In genomic region chr14:96839251-96839650, GRCh38 we compare ENCODE assay signal across 38 cellular contexts.
"Had no signal": no experiment of that assay in that cellular context is flagged by ENCODE, and none has a peak within 500 bp of the region (broad histone marks: within the 10 kb centered on the region; RNA-seq: fewer than 3 reads in every experiment).

No MANE protein-coding gene starts in this region.

- H3K27ac ChIP-seq: adrenal gland, cardiac muscle cell, VCaP had no signal

- H3K27me3 ChIP-seq: adrenal gland, cardiac muscle cell had no signal

- H3K9me3 Mint-ChIP-seq: activated CD4-positive, alpha-beta memory T cell treated with anti-CD3 and anti-CD28 coated beads for 36 hours; activated CD4-positive, alpha-beta T cell treated with anti-CD3 and anti-CD28 coated beads, Interleukin-2, amount 10 ng/mL, durations not matched to agents 7 days and 5 days; activated CD8-positive, alpha-beta T cell treated with anti-CD3 and anti-CD28 coated beads for 36 hours; activated naive CD4-positive, alpha-beta T cell treated with anti-CD3 and anti-CD28 coated beads for 36 hours; activated naive CD4-positive, alpha-beta T cell treated with anti-CD3 and anti-CD28 coated beads, Interleukin-2, amount 50 U/mL, for 72 hours; activated naive CD8-positive, alpha-beta T cell treated with anti-CD3 and anti-CD28 coated beads for 36 hours; activated T-cell treated with anti-CD3 and anti-CD28 coated beads, Interleukin-2, amount 50 U/mL, for 4 hours; activated T-cell treated with anti-CD3 and anti-CD28 coated beads, Interleukin-2, amount 50 U/mL, for 72 hours; activated T-helper 1 cell treated with anti-CD3 and anti-CD28 coated beads, Interleukin-12 subunit alpha, Interleukin-12 subunit beta, Interleukin-2, Interleukin-4 antibody, amounts not matched to agents 30 ng/mL and 10 ng/mL and 1 ng/mL, durations not matched to agents 14 hours and 24 hours and 36 hours; activated T-helper 17 cell treated with anti-CD3 and anti-CD28 coated beads, Interleukin-2, amount 50 U/mL, for 72 hours; central memory CD8-positive, alpha-beta T cell; T-helper 1 cell treated with Interleukin-12 subunit alpha and Interleukin-12 subunit beta and Interleukin-4 antibody, amounts not matched to agents 30 μg/mL and 1 μg/mL, for 36 hours; T-helper 2 cell treated with Interferon-gamma antibody and Interleukin-4, amounts not matched to agents 5 μg/mL and 100 μg/mL, for 36 hours had no signal

- DNase-seq: activated CD4-positive, alpha-beta memory T cell treated with anti-CD3 and anti-CD28 coated beads for 36 hours; activated CD4-positive, alpha-beta T cell treated with anti-CD3 and anti-CD28 coated beads for 1 hour; activated CD4-positive, alpha-beta T cell treated with anti-CD3 and anti-CD28 coated beads for 36 hours; activated CD4-positive, alpha-beta T cell treated with anti-CD3 and anti-CD28 coated beads for 48 hours; activated CD4-positive, alpha-beta T cell treated with anti-CD3 and anti-CD28 coated beads, Interleukin-2, amount 10 ng/mL, durations not matched to agents 7 days and 5 days; activated CD4-positive, CD25-positive, alpha-beta regulatory T cell; activated CD8-positive, alpha-beta memory T cell treated with anti-CD3 and anti-CD28 coated beads, Interleukin-2, amount 50 U/mL, for 4 hours; activated CD8-positive, alpha-beta T cell treated with anti-CD3 and anti-CD28 coated beads for 36 hours; activated effector memory CD4-positive, alpha-beta T cell treated with anti-CD3 and anti-CD28 coated beads, Interleukin-2, amount 50 U/mL, for 16 hours; activated gamma-delta T cell treated with Interleukin-2 at 50 U/mL for 16 hours; activated naive CD4-positive, alpha-beta T cell; activated naive CD4-positive, alpha-beta T cell treated with anti-CD3 and anti-CD28 coated beads for 36 hours; activated naive CD4-positive, alpha-beta T cell treated with anti-CD3 and anti-CD28 coated beads, Interleukin-2, amount 50 U/mL, for 16 hours; activated naive CD8-positive, alpha-beta T cell treated with anti-CD3 and anti-CD28 coated beads for 36 hours; activated T-cell treated with anti-CD3 and anti-CD28 coated beads for 4 hours; activated T-cell treated with anti-CD3 and anti-CD28 coated beads, Interleukin-2, amount 50 U/mL, for 1 hour; activated T-cell treated with anti-CD3 and anti-CD28 coated beads, Interleukin-2, amount 50 U/mL, for 4 hours; activated T-cell treated with anti-CD3 and anti-CD28 coated beads, Interleukin-2, amount 50 U/mL, for 72 hours; adrenal gland; amniotic stem cell; aorta; caudate nucleus; cerebellar nuclear complex; T-helper 1 cell; T-helper 2 cell; T-helper 9 cell had no signal

- H3K4me1 Mint-ChIP-seq: activated CD4-positive, alpha-beta T cell treated with anti-CD3 and anti-CD28 coated beads for 36 hours; activated CD4-positive, alpha-beta T cell treated with anti-CD3 and anti-CD28 coated beads, Interleukin-2, amount 10 ng/mL, durations not matched to agents 7 days and 5 days; activated T-helper 17 cell treated with anti-CD3 and anti-CD28 coated beads, Interleukin-2, amount 50 U/mL, for 72 hours; central memory CD8-positive, alpha-beta T cell had no signal

- H3K36me3 ChIP-seq: adrenal gland, cardiac muscle cell had no signal

- H3K4me1 ChIP-seq: adrenal gland had no signal

- H3K27me3 Mint-ChIP-seq: activated CD4-positive, alpha-beta memory T cell treated with anti-CD3 and anti-CD28 coated beads for 36 hours; activated CD4-positive, alpha-beta T cell treated with anti-CD3 and anti-CD28 coated beads for 36 hours; activated CD4-positive, alpha-beta T cell treated with anti-CD3 and anti-CD28 coated beads, Interleukin-2, amount 10 ng/mL, durations not matched to agents 7 days and 5 days; activated CD8-positive, alpha-beta T cell treated with anti-CD3 and anti-CD28 coated beads for 36 hours; activated naive CD8-positive, alpha-beta T cell treated with anti-CD3 and anti-CD28 coated beads for 36 hours; activated T-helper 17 cell treated with anti-CD3 and anti-CD28 coated beads, Interleukin-2, amount 50 U/mL, for 72 hours; brain; central memory CD8-positive, alpha-beta T cell had no signal

- H3K4me3 Mint-ChIP-seq: activated CD4-positive, alpha-beta memory T cell treated with anti-CD3 and anti-CD28 coated beads for 36 hours; activated CD4-positive, alpha-beta T cell treated with anti-CD3 and anti-CD28 coated beads for 36 hours; activated CD4-positive, alpha-beta T cell treated with anti-CD3 and anti-CD28 coated beads, Interleukin-2, amount 10 ng/mL, durations not matched to agents 7 days and 5 days; activated CD8-positive, alpha-beta T cell treated with anti-CD3 and anti-CD28 coated beads for 36 hours; activated naive CD4-positive, alpha-beta T cell treated with anti-CD3 and anti-CD28 coated beads for 36 hours; activated naive CD8-positive, alpha-beta T cell treated with anti-CD3 and anti-CD28 coated beads for 36 hours; activated T-cell treated with anti-CD3 and anti-CD28 coated beads, Interleukin-2, amount 50 U/mL, for 4 hours; activated T-cell treated with anti-CD3 and anti-CD28 coated beads, Interleukin-2, amount 50 U/mL, for 72 hours; activated T-helper 1 cell treated with anti-CD3 and anti-CD28 coated beads, Interleukin-12 subunit alpha, Interleukin-12 subunit beta, Interleukin-2, Interleukin-4 antibody, amounts not matched to agents 30 ng/mL and 10 ng/mL and 1 ng/mL, durations not matched to agents 14 hours and 24 hours and 36 hours; activated T-helper 17 cell treated with anti-CD3 and anti-CD28 coated beads, Interleukin-2, amount 50 U/mL, for 72 hours; brain; central memory CD8-positive, alpha-beta T cell; T-helper 1 cell treated with Interleukin-12 subunit alpha and Interleukin-12 subunit beta and Interleukin-4 antibody, amounts not matched to agents 30 μg/mL and 1 μg/mL, for 36 hours; T-helper 2 cell treated with Interferon-gamma antibody and Interleukin-4, amounts not matched to agents 5 μg/mL and 100 μg/mL, for 36 hours had no signal

- ATAC-seq: activated CD4-positive, alpha-beta T cell treated with anti-CD3 and anti-CD28 coated beads for 36 hours; activated CD4-positive, CD25-positive, alpha-beta regulatory T cell treated with anti-CD3 and anti-CD28 coated beads, Interleukin-2, amount 50 U/mL, for 24 hours; activated CD8-positive, alpha-beta T cell treated with anti-CD3 and anti-CD28 coated beads for 36 hours; activated naive CD4-positive, alpha-beta T cell treated with anti-CD3 and anti-CD28 coated beads, Interleukin-2, amount 50 U/mL, for 72 hours; activated T-cell treated with anti-CD3 and anti-CD28 coated beads, Interleukin-2, amount 50 U/mL, for 4 hours; activated T-cell treated with anti-CD3 and anti-CD28 coated beads, Interleukin-2, amount 50 U/mL, for 72 hours; activated T-helper 17 cell treated with anti-CD3 and anti-CD28 coated beads, Interleukin-2, amount 50 U/mL, for 72 hours had no signal

- H3K9me3 ChIP-seq: adrenal gland had no signal

- FAIRE-seq: bronchial epithelial cell, TTC549 had no signal

- H3K27ac Mint-ChIP-seq: activated CD4-positive, alpha-beta memory T cell treated with anti-CD3 and anti-CD28 coated beads for 36 hours; activated CD4-positive, alpha-beta T cell treated with anti-CD3 and anti-CD28 coated beads for 36 hours; activated CD4-positive, alpha-beta T cell treated with anti-CD3 and anti-CD28 coated beads, Interleukin-2, amount 10 ng/mL, durations not matched to agents 7 days and 5 days; activated CD8-positive, alpha-beta T cell treated with anti-CD3 and anti-CD28 coated beads for 36 hours; activated naive CD4-positive, alpha-beta T cell treated with anti-CD3 and anti-CD28 coated beads for 36 hours; activated naive CD4-positive, alpha-beta T cell treated with anti-CD3 and anti-CD28 coated beads, Interleukin-2, amount 50 U/mL, for 72 hours; activated naive CD8-positive, alpha-beta T cell treated with anti-CD3 and anti-CD28 coated beads for 36 hours; activated T-cell treated with anti-CD3 and anti-CD28 coated beads, Interleukin-2, amount 50 U/mL, for 72 hours; activated T-helper 1 cell treated with anti-CD3 and anti-CD28 coated beads, Interleukin-12 subunit alpha, Interleukin-12 subunit beta, Interleukin-2, Interleukin-4 antibody, amounts not matched to agents 30 ng/mL and 10 ng/mL and 1 ng/mL, durations not matched to agents 14 hours and 24 hours and 36 hours; activated T-helper 17 cell treated with anti-CD3 and anti-CD28 coated beads, Interleukin-2, amount 50 U/mL, for 72 hours; brain; T-helper 1 cell treated with Interleukin-12 subunit alpha and Interleukin-12 subunit beta and Interleukin-4 antibody, amounts not matched to agents 30 μg/mL and 1 μg/mL, for 36 hours; T-helper 2 cell treated with Interferon-gamma antibody and Interleukin-4, amounts not matched to agents 5 μg/mL and 100 μg/mL, for 36 hours had no signal

- H3K4me3 ChIP-seq: adrenal gland, cardiac muscle cell had no signal
